Comparison of ENCODE assay signal across 1 cellular context in genomic region chr16:48408688-48409087, GRCh38.
TF ChIP-seq lines count a peak whose summit lies in the region.

No MANE protein-coding gene starts in this region.

TF ChIP-seq in A549, 52 proteins besides CTCF, POLR2A, EP300 and RAD21 (continued from another document):
- TF ChIP-seq, protein P1, sequence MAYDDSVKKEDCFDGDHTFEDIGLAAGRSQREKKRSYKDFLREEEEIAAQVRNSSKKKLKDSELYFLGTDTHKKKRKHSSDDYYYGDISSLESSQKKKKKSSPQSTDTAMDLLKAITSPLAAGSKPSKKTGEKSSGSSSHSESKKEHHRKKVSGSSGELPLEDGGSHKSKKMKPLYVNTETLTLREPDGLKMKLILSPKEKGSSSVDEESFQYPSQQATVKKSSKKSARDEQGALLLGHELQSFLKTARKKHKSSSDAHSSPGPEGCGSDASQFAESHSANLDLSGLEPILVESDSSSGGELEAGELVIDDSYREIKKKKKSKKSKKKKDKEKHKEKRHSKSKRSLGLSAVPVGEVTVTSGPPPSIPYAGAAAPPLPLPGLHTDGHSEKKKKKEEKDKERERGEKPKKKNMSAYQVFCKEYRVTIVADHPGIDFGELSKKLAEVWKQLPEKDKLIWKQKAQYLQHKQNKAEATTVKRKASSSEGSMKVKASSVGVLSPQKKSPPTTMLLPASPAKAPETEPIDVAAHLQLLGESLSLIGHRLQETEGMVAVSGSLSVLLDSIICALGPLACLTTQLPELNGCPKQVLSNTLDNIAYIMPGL (CRISPR knock-in tag; IDR thresholded peaks at IDR 0.05; ENCODE audit: borderline replicate concordance) = no peak
